In genomic region chr10:59808896-59809643, GRCh38 we compare ENCODE assay signal across 8 cellular contexts.
DNase-seq lines count a peak whose midpoint lies in the region; ATAC-seq and TF ChIP-seq lines count a peak whose summit lies in the region.

No MANE protein-coding gene starts in this region.

- no peaks in the 10 kb centered on the region for H3K9me3 ChIP-seq in tibial artery

- H3K4me3 ChIP-seq in tibial artery, result no peak overlapping the region

- peaks cover 60 to 68% (median 67%) of the 10 kb centered on the region in 3 donors for H3K36me3 ChIP-seq in tibial artery

- TF ChIP-seq CTCF in tibial artery (IDR thresholded peaks at IDR 0.05), result peak; percentile 54 to 59

- H3K27ac ChIP-seq in tibial artery, result peak overlapping the region; percentile 13 to 66

- intact Hi-C loops in tibial artery (cut with DNase I; ENCODE audit: low total_unique reads), result loop anchor here (10.0 kb wide), 1 partner anchor 174 kb away; no protein-coding TSS in a partner anchor

- peaks cover 0 to 26% (median 3%) of the 10 kb centered on the region in 4 donors for H3K4me1 ChIP-seq in tibial artery

- peak; percentile 99 for ATAC-seq in GM19351 (IDR thresholded peaks at IDR 0.05; ENCODE audit: unreplicated experiment)
- peak; percentile 99 for ATAC-seq in HG03442 (IDR thresholded peaks at IDR 0.05; ENCODE audit: unreplicated experiment)

- DNase-seq in COLO668 (lab: John Stamatoyannopoulos, UW; ENCODE audit: unreplicated experiment) (peak; percentile 60), NCI-H82 (lab: John Stamatoyannopoulos, UW) (peak; percentile 87), fibroblast of peridontal ligament (ENCODE audit: extremely low read depth) (peak; percentile 21), nucleus accumbens (lab: John Stamatoyannopoulos, UW) (peak in 47 of 56 donors; percentile 5 to 81 (median 40)), tibial artery (peak; percentile 66 to 81)
- DNase-seq in activated CD8-positive, alpha-beta memory T cell treated with anti-CD3 and anti-CD28 coated beads, Interleukin-2, amount 50 U/mL, for 48 hours, result peak; percentile 81

- no peaks in the 10 kb centered on the region for H3K27me3 ChIP-seq in tibial artery

Comparison
In these comparisons a context has a peak if more than half of its experiments do, and no peak if none do; other contexts are left out.
1. DNase-seq: peak in every context shown above with its lines; median percentile 87 in NCI-H82; 81 in activated CD8-positive, alpha-beta memory T cell treated with anti-CD3 and anti-CD28 coated beads, Interleukin-2, amount 50 U/mL, for 48 hours; 74 in tibial artery; 60 in COLO668; 40 in nucleus accumbens; 21 in fibroblast of peridontal ligament.